31 cellular contexts compared by ENCODE assay signal in genomic region chr12:90126125-90126524, GRCh38.
"Had no signal": no experiment of that assay in that cellular context is flagged by ENCODE, and none has a peak within 500 bp of the region (broad histone marks: within the 10 kb centered on the region; RNA-seq: fewer than 3 reads in every experiment).

No MANE protein-coding gene starts in this region.

- H3K9me3 ChIP-seq: SJSA1 had no signal

- H3K36me3 Mint-ChIP-seq: activated naive CD4-positive, alpha-beta T cell treated with anti-CD3 and anti-CD28 coated beads, Interleukin-2, amount 50 U/mL, for 24 hours; WTC11 had no signal

- H3K27ac ChIP-seq: ascending aorta, Peyer's patch, RWPE1, SJSA1 had no signal

- H3K4me1 Mint-ChIP-seq: activated CD8-positive, alpha-beta memory T cell treated with anti-CD3 and anti-CD28 coated beads, Interleukin-2, amount 10 ng/mL, durations not matched to agents 7 days and 5 days; activated naive CD4-positive, alpha-beta T cell treated with anti-CD3 and anti-CD28 coated beads, Interleukin-2, amount 50 U/mL, for 24 hours; WTC11 had no signal

- H3K27me3 Mint-ChIP-seq: activated CD8-positive, alpha-beta memory T cell treated with anti-CD3 and anti-CD28 coated beads, Interleukin-2, amount 10 ng/mL, durations not matched to agents 7 days and 5 days had no signal

- H3K4me3 Mint-ChIP-seq: activated CD8-positive, alpha-beta memory T cell treated with anti-CD3 and anti-CD28 coated beads, Interleukin-2, amount 10 ng/mL, durations not matched to agents 7 days and 5 days; activated naive CD4-positive, alpha-beta T cell treated with anti-CD3 and anti-CD28 coated beads, Interleukin-2, amount 50 U/mL, for 24 hours; activated T-cell treated with anti-CD3 and anti-CD28 coated beads, Interleukin-2, amount 50 U/mL, for 24 hours; activated T-helper 1 cell treated with anti-CD3 and anti-CD28 coated beads, Interleukin-12 subunit alpha, Interleukin-12 subunit beta, Interleukin-2, Interleukin-4 antibody, amounts not matched to agents 30 ng/mL and 10 ng/mL and 1 ng/mL, durations not matched to agents 14 hours and 24 hours and 36 hours; T-helper 2 cell treated with Interferon-gamma antibody and Interleukin-4, amounts not matched to agents 5 μg/mL and 100 μg/mL, for 36 hours; WTC11 had no signal

- H3K4me1 ChIP-seq: ascending aorta, Peyer's patch, SJSA1 had no signal

- DNase-seq: activated CD4-positive, alpha-beta T cell treated with anti-CD3 and anti-CD28 coated beads for 48 hours; activated CD4-positive, alpha-beta T cell treated with anti-CD3 and anti-CD28 coated beads, Interleukin-2, amount 50 U/mL, for 4 hours; activated CD4-positive, CD25-positive, alpha-beta regulatory T cell treated with anti-CD3 and anti-CD28 coated beads, Interleukin-2, amount 50 U/mL, for 72 hours; activated CD8-positive, alpha-beta memory T cell treated with anti-CD3 and anti-CD28 coated beads, Interleukin-2, amount 10 ng/mL, durations not matched to agents 7 days and 5 days; activated effector memory CD4-positive, alpha-beta T cell treated with Interleukin-2 at 50 U/mL for 16 hours; activated naive CD4-positive, alpha-beta T cell; activated T-cell treated with anti-CD3 and anti-CD28 coated beads, Interleukin-2, amount 50 U/mL, for 24 hours; amniotic stem cell; cerebellar nuclear complex; Karpas-422; MM.1S; NCI-H1105; NCI-H1436; NCI-H1694 treated with DMSO at 0.1 percent for 48 hours; NCI-H2029 treated with DMSO at 0.1 percent for 48 hours; NCI-H345; NCI-H510A; NCI-H526 treated with DMSO at 0.1 percent for 48 hours; NCI-H82; OCI-M1; Peyer's patch; Right ventricle myocardium superior; SW 1271 had no signal

- H3K36me3 ChIP-seq: ascending aorta, Peyer's patch, SJSA1 had no signal

- H3K27ac Mint-ChIP-seq: activated CD8-positive, alpha-beta memory T cell treated with anti-CD3 and anti-CD28 coated beads, Interleukin-2, amount 10 ng/mL, durations not matched to agents 7 days and 5 days; activated naive CD4-positive, alpha-beta T cell treated with anti-CD3 and anti-CD28 coated beads, Interleukin-2, amount 50 U/mL, for 24 hours; activated T-cell treated with anti-CD3 and anti-CD28 coated beads, Interleukin-2, amount 50 U/mL, for 24 hours; activated T-helper 1 cell treated with anti-CD3 and anti-CD28 coated beads, Interleukin-12 subunit alpha, Interleukin-12 subunit beta, Interleukin-2, Interleukin-4 antibody, amounts not matched to agents 30 ng/mL and 10 ng/mL and 1 ng/mL, durations not matched to agents 14 hours and 24 hours and 36 hours; T-helper 2 cell treated with Interferon-gamma antibody and Interleukin-4, amounts not matched to agents 5 μg/mL and 100 μg/mL, for 36 hours; WTC11 had no signal

- H3K27me3 ChIP-seq: ascending aorta, Peyer's patch, SJSA1 had no signal

- ATAC-seq: activated CD8-positive, alpha-beta memory T cell treated with anti-CD3 and anti-CD28 coated beads, Interleukin-2, amount 10 ng/mL, durations not matched to agents 7 days and 5 days; SK-N-SH treated with all-trans-retinoic acid at 6 μM for 48 hours; WTC11 had no signal

- H3K4me3 ChIP-seq: ascending aorta, Peyer's patch, SJSA1 had no signal
